Comparison of ENCODE assay signal across 20 cellular contexts in the genomic region with DNA sequence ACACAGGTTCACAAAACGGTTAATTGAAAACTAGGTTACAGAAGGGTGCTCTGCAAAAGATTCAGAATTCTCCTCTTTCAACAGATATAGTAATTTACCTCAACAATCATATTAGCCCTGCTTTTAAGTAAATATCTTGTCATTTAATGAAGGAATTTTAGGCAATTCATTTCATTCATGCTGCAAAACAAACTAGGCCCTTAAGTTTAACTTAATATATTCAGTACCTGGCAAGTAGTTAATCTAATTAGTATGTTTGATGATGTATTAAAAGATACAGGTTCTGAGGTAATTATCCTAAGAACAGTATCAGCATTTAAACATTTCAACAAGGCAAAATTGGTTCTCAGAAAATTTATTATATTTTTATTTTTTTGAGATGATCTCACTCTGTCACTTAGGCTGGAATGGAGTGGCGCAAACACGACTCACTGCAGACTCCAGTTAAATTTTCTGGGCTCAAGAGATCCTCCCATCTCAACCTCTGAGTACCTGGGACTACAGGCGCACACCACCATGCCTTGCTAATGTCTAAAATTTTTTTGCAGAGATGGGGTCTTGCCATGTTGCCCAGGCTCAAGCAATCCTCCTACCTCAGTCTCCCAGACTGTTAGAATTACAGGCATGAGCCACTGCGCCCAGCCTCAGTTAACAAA.
"Had no signal": no experiment of that assay in that cellular context is flagged by ENCODE, and none has a peak within 500 bp of the region (broad histone marks: within the 10 kb centered on the region; RNA-seq: fewer than 3 reads in every experiment).

No MANE protein-coding gene starts in this region.

- H3K27me3 Mint-ChIP-seq: effector memory CD8-positive, alpha-beta T cell; progenitor cell of endocrine pancreas had no signal

- H3K27ac ChIP-seq: cardiac muscle cell, epithelial cell of prostate, foreskin keratinocyte, thyroid gland had no signal

- H3K36me3 ChIP-seq: cardiac muscle cell, thyroid gland had no signal

- ATAC-seq: effector memory CD8-positive, alpha-beta T cell; foreskin keratinocyte had no signal

- H3K4me3 Mint-ChIP-seq: effector memory CD8-positive, alpha-beta T cell had no signal

- H3K4me3 ChIP-seq: cardiac muscle cell, thyroid gland had no signal

- H3K27me3 ChIP-seq: cardiac muscle cell, foreskin keratinocyte, thyroid gland had no signal

- H3K27ac Mint-ChIP-seq: effector memory CD8-positive, alpha-beta T cell; progenitor cell of endocrine pancreas had no signal

- DNase-seq: activated CD4-positive, alpha-beta T cell treated with anti-CD3 and anti-CD28 coated beads, Interleukin-2, amount 50 U/mL, for 1 hour; activated CD8-positive, alpha-beta memory T cell treated with anti-CD3 and anti-CD28 coated beads, Interleukin-2, amount 50 U/mL, for 48 hours; activated effector memory CD4-positive, alpha-beta T cell treated with Interleukin-2 at 50 U/mL for 16 hours; activated naive CD4-positive, alpha-beta T cell treated with anti-CD3 and anti-CD28 coated beads, Interleukin-2, amount 50 U/mL, for 16 hours; activated T-cell treated with anti-CD3 and anti-CD28 coated beads, Interleukin-2, amount 50 U/mL, for 48 hours; effector memory CD8-positive, alpha-beta T cell; foreskin keratinocyte; glutamatergic neuron; hippocampal formation; stimulated activated CD4-positive, alpha-beta T cell treated with anti-CD3 and anti-CD28 coated beads, Interleukin-12 subunit alpha, Interleukin-12 subunit beta, amount 100 ng/mL, for 4 hours; stimulated activated CD4-positive, alpha-beta T cell treated with anti-CD3 and anti-CD28 coated beads, Interleukin-1b, Interleukin-23, amount 100 ng/mL, for 48 hours; stimulated activated CD8-positive, alpha-beta memory T cell treated with anti-CD3 and anti-CD28 coated beads, Interleukin-4, amount 100 ng/mL, for 48 hours; stimulated activated naive CD4-positive, alpha-beta T cell; T-helper 1 cell; T-helper 9 cell; thyroid gland had no signal

- H3K9me3 ChIP-seq: thyroid gland had no signal

- FAIRE-seq: keratinocyte had no signal

- H3K9me3 Mint-ChIP-seq: effector memory CD8-positive, alpha-beta T cell had no signal
